25 cellular contexts compared by ENCODE assay signal in the genomic region with DNA sequence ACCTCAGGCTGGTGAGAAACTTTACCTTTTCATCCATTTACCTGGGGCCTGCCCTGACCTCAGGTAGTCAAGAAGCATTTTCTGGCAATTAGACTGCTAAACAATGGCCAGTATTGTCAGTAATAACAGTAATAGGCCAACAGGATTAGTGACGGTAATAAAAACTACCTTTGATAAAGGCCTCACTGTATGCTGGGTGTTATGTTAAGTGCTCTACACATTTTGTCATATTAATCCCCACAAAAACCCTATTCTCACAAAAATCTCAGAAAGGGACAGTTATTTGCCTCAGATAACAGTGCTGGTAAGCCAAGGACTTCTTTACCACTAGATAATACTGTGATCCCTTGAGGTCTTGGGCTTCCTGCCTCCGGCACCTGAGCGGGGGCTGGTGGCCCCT.
"Had no signal": no experiment of that assay in that cellular context is flagged by ENCODE, and none has a peak within 500 bp of the region (broad histone marks: within the 10 kb centered on the region; RNA-seq: fewer than 3 reads in every experiment).

No MANE protein-coding gene starts in this region.

- H3K9me3 ChIP-seq: lower lobe of right lung, ovary, right atrium auricular region, right lobe of liver, tibial nerve had no signal

- DNase-seq: hippocampal formation; kidney glomerular epithelial cell; left cardiac atrium; lower lobe of right lung; mammary epithelial cell; mesenchymal stem cell; naive B cell; stimulated activated CD4-positive, alpha-beta T cell treated with anti-CD3 and anti-CD28 coated beads, Interleukin-1b, Interleukin-23, amount 100 ng/mL, for 48 hours; stimulated activated CD4-positive, alpha-beta T cell treated with anti-CD3 and anti-CD28 coated beads, Interleukin-2, amount 100 ng/mL, for 48 hours; stimulated activated CD4-positive, alpha-beta T cell treated with anti-CD3 and anti-CD28 coated beads, Interleukin-4, amount 100 ng/mL, for 4 hours; stimulated activated CD8-positive, alpha-beta memory T cell treated with anti-CD3 and anti-CD28 coated beads, Interleukin-4, amount 100 ng/mL, for 48 hours; stimulated activated naive CD4-positive, alpha-beta T cell treated with Interleukin-2 at 50 U/mL for 16 hours; stimulated activated naive CD8-positive, alpha-beta T cell treated with anti-CD3 and anti-CD28 coated beads, Interleukin-15, amount 100 ng/mL, for 72 hours; substantia nigra had no signal

- H3K27ac Mint-ChIP-seq: mesothelial cell of epicardium; naive B cell; natural killer cell treated with Interleukin-12 subunit alpha and Interleukin-12 subunit beta and Interleukin-15 and Interleukin-18, amount 100 ng/mL, for 72 hours; progenitor cell of endocrine pancreas; stimulated activated memory B cell treated with anti-CD40 and anti-IgM and Interleukin-4, amounts not matched to agents 10 μg/mL and 1 μg/mL and 100 μg/mL, for 72 hours; stimulated activated naive CD8-positive, alpha-beta T cell treated with anti-CD3 and anti-CD28 coated beads, Interleukin-15, amount 100 ng/mL, for 72 hours; type B pancreatic cell had no signal

- H3K36me3 Mint-ChIP-seq: mesothelial cell of epicardium; naive B cell; natural killer cell treated with Interleukin-12 subunit alpha and Interleukin-12 subunit beta and Interleukin-15 and Interleukin-18, amount 100 ng/mL, for 72 hours; stimulated activated memory B cell treated with anti-CD40 and anti-IgM and Interleukin-4, amounts not matched to agents 10 μg/mL and 1 μg/mL and 100 μg/mL, for 72 hours; type B pancreatic cell had no signal

- H3K9me3 Mint-ChIP-seq: mesothelial cell of epicardium; natural killer cell treated with Interleukin-12 subunit alpha and Interleukin-12 subunit beta and Interleukin-15 and Interleukin-18, amount 100 ng/mL, for 72 hours; stimulated activated memory B cell treated with anti-CD40 and anti-IgM and Interleukin-4, amounts not matched to agents 10 μg/mL and 1 μg/mL and 100 μg/mL, for 72 hours; stimulated activated naive CD8-positive, alpha-beta T cell treated with anti-CD3 and anti-CD28 coated beads, Interleukin-15, amount 100 ng/mL, for 72 hours; type B pancreatic cell had no signal

- H3K4me3 Mint-ChIP-seq: mesothelial cell of epicardium; natural killer cell treated with Interleukin-12 subunit alpha and Interleukin-12 subunit beta and Interleukin-15 and Interleukin-18, amount 100 ng/mL, for 72 hours; stimulated activated memory B cell treated with anti-CD40 and anti-IgM and Interleukin-4, amounts not matched to agents 10 μg/mL and 1 μg/mL and 100 μg/mL, for 72 hours; stimulated activated naive CD8-positive, alpha-beta T cell treated with anti-CD3 and anti-CD28 coated beads, Interleukin-15, amount 100 ng/mL, for 72 hours; type B pancreatic cell had no signal

- H3K4me3 ChIP-seq: lower lobe of right lung, ovary, right atrium auricular region, right lobe of liver, smooth muscle cell, tibial nerve had no signal

- H3K36me3 ChIP-seq: lower lobe of right lung, ovary, right atrium auricular region, right lobe of liver, tibial nerve had no signal

- ATAC-seq: left cardiac atrium; left lobe of liver; lower lobe of right lung; natural killer cell treated with Interleukin-12 subunit alpha and Interleukin-12 subunit beta and Interleukin-15 and Interleukin-18, amount 100 ng/mL, for 72 hours; right lobe of liver; stimulated activated memory B cell treated with anti-CD40 and anti-IgM and Interleukin-4, amounts not matched to agents 10 μg/mL and 1 μg/mL and 100 μg/mL, for 72 hours; stimulated activated naive CD8-positive, alpha-beta T cell treated with anti-CD3 and anti-CD28 coated beads, Interleukin-15, amount 100 ng/mL, for 72 hours had no signal

- H3K4me1 Mint-ChIP-seq: naive B cell; stimulated activated memory B cell treated with anti-CD40 and anti-IgM and Interleukin-4, amounts not matched to agents 10 μg/mL and 1 μg/mL and 100 μg/mL, for 72 hours; stimulated activated naive CD8-positive, alpha-beta T cell treated with anti-CD3 and anti-CD28 coated beads, Interleukin-15, amount 100 ng/mL, for 72 hours had no signal

- H3K4me1 ChIP-seq: lower lobe of right lung, right atrium auricular region, right lobe of liver had no signal

- H3K4me2 ChIP-seq: smooth muscle cell had no signal

- H3K27ac ChIP-seq: lower lobe of right lung, ovary, right atrium auricular region, right lobe of liver, tibial nerve had no signal

- H3K27me3 ChIP-seq: ovary, right atrium auricular region, right lobe of liver had no signal
